ENCODE assay signal across 29 cellular contexts in genomic region chr3:167375478-167375877, GRCh38. TPM values are rescaled to one million over a fixed set of nuclear protein-coding genes. Genes with fewer than 3 reads are reported as not detected.
"Had no signal": no experiment of that assay in that cellular context is flagged by ENCODE, and none has a peak within 500 bp of the region (broad histone marks: within the 10 kb centered on the region; RNA-seq: fewer than 3 reads in every experiment).

No MANE protein-coding gene starts in this region.

- ATAC-seq: natural killer cell; psoas muscle; right cardiac atrium; sciatic nerve; stimulated activated memory B cell treated with anti-CD40 and anti-IgM and Interleukin-4, amounts not matched to agents 10 μg/mL and 1 μg/mL and 100 μg/mL, for 72 hours; stimulated activated naive CD8-positive, alpha-beta T cell treated with anti-CD3 and anti-CD28 coated beads, Interleukin-15, amount 100 ng/mL, for 72 hours; stimulated activated naive CD8-positive, alpha-beta T cell treated with anti-CD3 and anti-CD28 coated beads, Interleukin-15, Interleukin-2, amounts not matched to agents 100 U/mL and 50 U/mL, for 24 hours; upper lobe of right lung had no signal

- H3K27me3 ChIP-seq: neural progenitor cell, ovary, suprapubic skin, testis, tibial artery, transverse colon, upper lobe of right lung, uterus had no signal

- H3K27ac ChIP-seq: neural progenitor cell, ovary, parathyroid adenoma, psoas muscle, skin epidermis, spleen, suprapubic skin, testis, tibial artery, transverse colon, upper lobe of right lung, uterus had no signal

- H3K36me3 ChIP-seq: neural progenitor cell, ovary, spleen, suprapubic skin, tibial artery, transverse colon, upper lobe of right lung, uterus had no signal

- H3K9ac ChIP-seq: neural progenitor cell, parathyroid adenoma had no signal

- H3K4me3 ChIP-seq: neural progenitor cell, ovary, psoas muscle, skin epidermis, smooth muscle cell, spleen, suprapubic skin, testis, tibial artery, transverse colon, upper lobe of right lung, uterus had no signal

- H3K4me1 ChIP-seq: neural progenitor cell, parathyroid adenoma, psoas muscle, testis, upper lobe of right lung, uterus had no signal

- H2AFZ ChIP-seq: neural progenitor cell, parathyroid adenoma had no signal

- H3K79me2 ChIP-seq: parathyroid adenoma had no signal

- H3K9me3 ChIP-seq: ovary, psoas muscle, spleen, suprapubic skin, testis, tibial artery, transverse colon, upper lobe of right lung, uterus had no signal

- DNase-seq: natural killer cell; occipital lobe; ovary; psoas muscle; right cardiac atrium; spleen; stimulated activated CD4-positive, alpha-beta T cell treated with anti-CD3 and anti-CD28 coated beads, Interleukin-12 subunit alpha, Interleukin-12 subunit beta, amount 100 ng/mL, for 4 hours; stimulated activated CD4-positive, alpha-beta T cell treated with anti-CD3 and anti-CD28 coated beads, Interleukin-1b, Interleukin-23, amount 100 ng/mL, for 48 hours; stimulated activated CD4-positive, alpha-beta T cell treated with anti-CD3 and anti-CD28 coated beads, Interleukin-4, amount 100 ng/mL, for 1 hour; stimulated activated CD4-positive, alpha-beta T cell treated with anti-CD3 and anti-CD28 coated beads, Interleukin-4, amount 100 ng/mL, for 4 hours; stimulated activated CD8-positive, alpha-beta memory T cell treated with anti-CD3 and anti-CD28 coated beads, Interleukin-4, amount 100 ng/mL, for 48 hours; stimulated activated naive CD4-positive, alpha-beta T cell; stimulated activated naive CD8-positive, alpha-beta T cell treated with anti-CD3 and anti-CD28 coated beads, Interleukin-15, amount 100 ng/mL, for 72 hours; stimulated activated naive CD8-positive, alpha-beta T cell treated with anti-CD3 and anti-CD28 coated beads, Interleukin-15, Interleukin-2, amounts not matched to agents 100 U/mL and 50 U/mL, for 24 hours; substantia nigra; testis; tibial artery; transverse colon; upper lobe of right lung; uterus had no signal

- H3K4me2 ChIP-seq: neural progenitor cell, smooth muscle cell had no signal

RNA-seq across cellular contexts. Expression of gene ZBBX, which starts 4.6 kb away (rescaled TPM):
- total RNA-seq: natural killer cell, osteoblast, psoas muscle, right cardiac atrium, suprapubic skin, transverse colon, upper lobe of right lung, urinary bladder had no signal
- polyA plus RNA-seq: psoas muscle, right cardiac atrium, smooth muscle cell, spleen, urinary bladder had no signal
